8 cellular contexts compared by ENCODE assay signal in genomic region chr11:118295834-118296454, GRCh38. TPM values are rescaled to one million over a fixed set of nuclear protein-coding genes. Genes with fewer than 3 reads are reported as not detected.
DNase-seq lines count a peak whose midpoint lies in the region; ATAC-seq, FAIRE-seq and TF ChIP-seq lines count a peak whose summit lies in the region.

No MANE protein-coding gene starts in this region.

- no peaks in the 10 kb centered on the region for H3K36me3 ChIP-seq in OCI-LY3 (replicated peaks; ENCODE audit: low read depth, low read length)
- no peaks in the 10 kb centered on the region for H3K36me3 ChIP-seq in astrocyte (ENCODE audit: insufficient read depth, low read length)
- H3K36me3 ChIP-seq in liver (ENCODE audit: control insufficient read depth in 4 of 4, insufficient read depth in 3 of 4, low read depth in 1 of 4, low read length in 3 of 4), result no peaks in the 10 kb centered on the region

- no peak overlapping the region for H2AFZ ChIP-seq in OCI-LY3 (ENCODE audit: low read depth, low read length)
- no peak overlapping the region for H2AFZ ChIP-seq in astrocyte (ENCODE audit: low read depth, low read length)

- H3K36me3 Mint-ChIP-seq in astrocyte (ENCODE audit: low read depth, unreplicated experiment), result no peaks in the 10 kb centered on the region

- ATAC-seq in GM18858 (IDR thresholded peaks at IDR 0.05; ENCODE audit: unreplicated experiment) (no peak), HG03342 (IDR thresholded peaks at IDR 0.05; ENCODE audit: unreplicated experiment) (no peak), GM21619 (IDR thresholded peaks at IDR 0.05; ENCODE audit: unreplicated experiment) (no peak)

- WGBS in liver, result 50% methylated on average over 2 of the region's 2 CpGs

- H3K4me3 ChIP-seq in OCI-LY3 (ENCODE audit: low read length) (no peak overlapping the region), astrocyte (ENCODE audit: insufficient read depth, low read depth, low read length) (no peak overlapping the region), liver (ENCODE audit: low read depth in 1 of 3, low read length in 3 of 3) (no peak overlapping the region)

- H3K27me3 Mint-ChIP-seq in astrocyte (ENCODE audit: low read depth, unreplicated experiment), result peaks cover 37% of the 10 kb centered on the region

- H3K4me3 Mint-ChIP-seq in astrocyte (ENCODE audit: unreplicated experiment), result no peak overlapping the region

- DNase-seq in activated CD8-positive, alpha-beta memory T cell treated with anti-CD3 and anti-CD28 coated beads for 24 hours, result peak; percentile 65
- DNase-seq in activated CD8-positive, alpha-beta memory T cell treated with anti-CD3 and anti-CD28 coated beads, Interleukin-2, amount 50 U/mL, for 48 hours, result no peak
- DNase-seq in astrocyte (ENCODE audit: low read depth), result peak; percentile 18

- H3K9me3 Mint-ChIP-seq in astrocyte (ENCODE audit: unreplicated experiment), result no peaks in the 10 kb centered on the region

- H3K4me1 ChIP-seq in OCI-LY3 (ENCODE audit: low read length) (peaks cover 4% of the 10 kb centered on the region; the same call in 1 of the 2 replicates), astrocyte (ENCODE audit: insufficient read depth, low read length) (no peaks in the 10 kb centered on the region), liver (ENCODE audit: control insufficient read depth in 4 of 4, insufficient read depth in 4 of 4, low read length in 3 of 4) (peaks cover 0 to 4% (median 0%) of the 10 kb centered on the region in 4 donors)

- H3K4me2 ChIP-seq in OCI-LY3 (ENCODE audit: low read length) (no peak overlapping the region), astrocyte (ENCODE audit: low read length) (no peak overlapping the region)

- H3K9ac ChIP-seq in OCI-LY3 (ENCODE audit: low read length) (no peak overlapping the region), astrocyte (ENCODE audit: low read length) (no peak overlapping the region), liver (ENCODE audit: low read depth in 1 of 2, low read length in 2 of 2) (peak overlapping the region in 1 of 2 donors; percentile 10)

- H3K27me3 ChIP-seq in OCI-LY3 (ENCODE audit: low read depth, low read length) (peaks cover 11% of the 10 kb centered on the region; the same call in 1 of the 2 replicates), astrocyte (ENCODE audit: insufficient read depth, low read length) (peaks cover 14% of the 10 kb centered on the region), liver (ENCODE audit: control insufficient read depth in 4 of 4, insufficient read depth in 4 of 4, low read length in 3 of 4) (no peaks in the 10 kb centered on the region)

- H3K79me2 ChIP-seq in OCI-LY3 (ENCODE audit: low read length) (no peaks in the 10 kb centered on the region), astrocyte (ENCODE audit: insufficient read depth, low read length) (no peaks in the 10 kb centered on the region)

- H3K9me3 ChIP-seq in OCI-LY3 (ENCODE audit: insufficient read depth, low read length), result no peaks in the 10 kb centered on the region
- H3K9me3 ChIP-seq in astrocyte (ENCODE audit: insufficient read depth, low read depth, low read length), result no peaks in the 10 kb centered on the region
- no peaks in the 10 kb centered on the region for H3K9me3 ChIP-seq in liver (ENCODE audit: control insufficient read depth in 4 of 4, low read length in 3 of 4)

- H3K27ac Mint-ChIP-seq in astrocyte (ENCODE audit: unreplicated experiment), result no peak overlapping the region

- H4K20me1 ChIP-seq in OCI-LY3 (ENCODE audit: insufficient read depth, low read length) (no peaks in the 10 kb centered on the region), astrocyte (ENCODE audit: insufficient read depth, low read length) (no peaks in the 10 kb centered on the region)

- TF ChIP-seq CTCF in OCI-LY3 (IDR thresholded peaks at IDR 0.05; ENCODE audit: low read depth, low read length) (peak; percentile 72), astrocyte (IDR thresholded peaks at IDR 0.05; ENCODE audit: insufficient read depth, low read depth, low read length) (peak; percentile 29), liver (IDR thresholded peaks at IDR 0.05; ENCODE audit: low read depth, low read length, missing input control) (peak; percentile 70)

- no peak overlapping the region for H3K27ac ChIP-seq in OCI-LY3 (ENCODE audit: low read length)
- no peak overlapping the region for H3K27ac ChIP-seq in astrocyte (ENCODE audit: low read depth, low read length)
- no peak overlapping the region for H3K27ac ChIP-seq in liver (ENCODE audit: low read depth in 1 of 2, low read length in 2 of 2)

- no peaks in the 10 kb centered on the region for H3K4me1 Mint-ChIP-seq in astrocyte (ENCODE audit: low read depth, unreplicated experiment)

- peak; percentile 83 for TF ChIP-seq RAD21 in liver (IDR thresholded peaks at IDR 0.05)

- FAIRE-seq in astrocyte (lab: Jason Lieb, UNC), result no peak

TF ChIP-seq in liver, 16 proteins besides CTCF, POLR2A, EP300 and RAD21:
- TF ChIP-seq REST (IDR thresholded peaks at IDR 0.05), result no peak
- peak; percentile 14 for TF ChIP-seq FOXA1 (IDR thresholded peaks at IDR 0.05)
- no peak for TF ChIP-seq HNF4G (IDR thresholded peaks at IDR 0.05)
- peak in 1 of 2 donors; percentile 24 for TF ChIP-seq HNF4A (conservative IDR thresholded peaks at IDR 0.05)
- peak in 1 of 2 donors; percentile 31 for TF ChIP-seq JUND (IDR thresholded peaks at IDR 0.05)

RNA-seq across cellular contexts. Expression of gene CD3E, which starts 8.6 kb away (rescaled TPM):
- total RNA-seq in astrocyte (not detected in 2 replicates), liver (1 to 10 TPM in 1 of 2 donors, under 1 TPM in 1; 0.33 to 2.3 TPM)
- polyA plus RNA-seq in liver, result 1 to 10 TPM; 1.4 to 2.1 TPM

RNA-seq across cellular contexts. Expression of gene MPZL2, which starts 31.8 kb away (rescaled TPM):
- 0.50 and 0.95 TPM in 2 replicates for total RNA-seq in astrocyte
- 10 to 100 TPM; 14.4 to 17.2 TPM for total RNA-seq in liver
- polyA plus RNA-seq in liver, result 1 to 10 TPM; 8.4 to 9.3 TPM

RNA-seq across cellular contexts. Expression of gene MPZL3, which starts 43.8 kb away (rescaled TPM):
- total RNA-seq in astrocyte, result 8.2 and 8.5 TPM in 2 replicates
- total RNA-seq in liver, result 1 to 10 TPM; 4.1 to 6.9 TPM
- 1 to 10 TPM; 2.5 to 2.9 TPM for polyA plus RNA-seq in liver

RNA-seq across cellular contexts. Expression of gene CD3D, which starts 46.6 kb away (rescaled TPM):
- 0.61 TPM in 1 of 2 replicates, not detected in the other for total RNA-seq in astrocyte
- 1 to 10 TPM; 1.2 to 1.6 TPM for total RNA-seq in liver
- 1 to 10 TPM; 1.1 TPM for polyA plus RNA-seq in liver

RNA-seq across cellular contexts. Expression of gene CD3G, which starts 48.2 kb away (rescaled TPM):
- total RNA-seq in astrocyte (not detected in 2 replicates), liver (under 1 TPM; 0.19 to 0.84 TPM)
- under 1 TPM; 0.28 to 0.39 TPM for polyA plus RNA-seq in liver
